Comparison of ENCODE assay signal across 12 cellular contexts in the genomic region with DNA sequence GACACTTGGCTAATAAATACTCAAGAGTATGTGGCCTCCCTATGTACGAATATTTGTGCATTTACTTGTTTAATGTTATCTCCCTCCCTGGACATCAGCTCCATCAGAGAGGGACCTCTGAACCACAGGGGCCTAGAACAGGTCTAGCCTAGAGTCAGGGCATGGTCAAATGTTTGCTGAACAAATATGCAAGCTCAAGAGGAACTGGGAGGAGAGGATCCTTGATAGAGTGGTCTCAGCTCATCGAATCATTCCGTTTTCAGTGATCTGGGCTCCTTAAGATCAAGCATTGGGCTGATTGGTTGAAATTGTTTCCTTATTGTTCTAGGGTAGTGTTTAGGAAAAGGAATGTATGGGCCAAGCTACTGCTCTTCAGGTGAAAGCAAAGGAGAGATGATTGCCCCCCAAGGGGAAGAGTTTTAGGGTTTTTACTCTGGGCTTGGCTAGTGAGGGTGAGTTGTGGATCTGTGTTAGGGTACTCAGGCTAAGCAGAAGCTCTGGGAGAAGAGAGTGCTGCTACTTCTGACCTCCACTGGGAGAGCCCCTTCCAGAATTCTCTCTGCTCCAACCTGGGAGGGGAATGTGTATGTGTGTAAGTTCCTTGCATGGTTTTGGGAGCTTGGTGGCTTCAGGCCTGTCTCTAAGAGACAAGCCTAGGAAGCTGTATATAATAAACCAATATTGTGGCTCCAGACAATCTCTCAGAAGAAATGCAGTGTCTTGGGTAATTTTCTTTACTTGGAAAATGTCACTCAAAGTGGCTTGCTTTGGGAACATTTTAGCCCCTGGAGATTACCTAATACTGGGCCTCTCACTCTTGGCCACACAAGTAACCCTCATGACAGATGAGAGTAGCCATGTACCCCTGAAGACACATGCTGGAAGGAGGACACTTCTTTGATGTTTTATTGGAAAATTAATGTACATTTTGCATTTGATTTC.
DNase-seq lines count a peak whose midpoint lies in the region; ATAC-seq, FAIRE-seq and TF ChIP-seq lines count a peak whose summit lies in the region.
"Had no signal": no experiment of that assay in that cellular context is flagged by ENCODE, and none has a peak within 500 bp of the region (broad histone marks: within the 10 kb centered on the region; RNA-seq: fewer than 3 reads in every experiment).

No MANE protein-coding gene starts in this region.

- SMC1A ChIA-PET in GM12878 (lab: Charles Lee; ENCODE audit: uncharacterized antibody, unreplicated experiment), result interaction anchor here (0.6 to 17.2 kb wide), 21 partner anchors 9 to 561 kb away, joined by 3 to 300 read pairs (median 5); no protein-coding TSS in a partner anchor

- POLR2A ChIA-PET in GM12878 (lab: Charles Lee), result interaction anchor here (0.5 to 6.0 kb wide), 6 partner anchors 9 to 248 kb away, joined by 3 to 56 read pairs (median 4); no protein-coding TSS in a partner anchor

- no peak overlapping the region; the same call in 1 of the 2 replicates for H2AFZ ChIP-seq in GM12878 (ENCODE audit: control insufficient read depth, low read depth, low read length)

- no peaks in the 10 kb centered on the region for H3K27me3 ChIP-seq in GM12878 (replicated peaks in 1 of 2; ENCODE audit: control insufficient read depth in 2 of 2, insufficient read depth in 2 of 2, low read length in 1 of 2)
- H3K27me3 ChIP-seq: adrenal gland, right atrium auricular region had no signal

- CTCF ChIA-PET in GM12878 (lab: Yijun Ruan, JAX), result interaction anchor here (1.0 to 6.7 kb wide), 7 partner anchors 10 to 149 kb away, joined by 4 to 55 read pairs (median 4); no protein-coding TSS in a partner anchor

- no peaks in the 10 kb centered on the region for H4K20me1 ChIP-seq in GM12878 (ENCODE audit: control insufficient read depth, insufficient read depth)

- DNase-seq in GM12878 (ENCODE audit: low read depth, low spot score) (no peak), GM19239 (ENCODE audit: insufficient read length, low spot score) (no peak), ecto neural progenitor cell (ENCODE audit: low spot score) (no peak), NCI-H1694 (lab: John Stamatoyannopoulos, UW) (no peak)
- DNase-seq: adrenal gland, NCI-H2171 had no signal

- H3K4me2 ChIP-seq in GM12878 (ENCODE audit: control insufficient read depth, insufficient read depth), result peak overlapping the region; percentile 60

- 69% methylated on average over 3 of the region's 3 CpGs for WGBS in GM12878 (ENCODE audit: insufficient coverage, insufficient replicate concordance, low lambda C conversion rate, missing lambda C conversion rate)

- in situ Hi-C loops in GM12878 (cut with MboI), result no loop called here

- no peak for TF ChIP-seq EP300 in GM12878 (IDR thresholded peaks at IDR 0.05; ENCODE audit: borderline replicate concordance in 1 of 2, control insufficient read depth in 1 of 2, low read depth in 2 of 2, low read length in 2 of 2)

- FAIRE-seq in GM12878 (lab: Jason Lieb, UNC), result peak; percentile 44
- FAIRE-seq in GM19239 (lab: Jason Lieb, UNC), result no peak
- FAIRE-seq: TTC549 had no signal

- peak overlapping the region; percentile 75 for H3K27ac ChIP-seq in GM12878 (ENCODE audit: control insufficient read depth, insufficient read depth)
- H3K27ac ChIP-seq: adrenal gland, right atrium auricular region had no signal

- TF ChIP-seq RAD21 in GM12878 (IDR thresholded peaks at IDR 0.05; ENCODE audit: insufficient read depth, low read depth, low read length), result no peak

- no peak for TF ChIP-seq POLR2A in GM12878 (IDR thresholded peaks at IDR 0.05; ENCODE audit: low read depth, low read length)

- H3K9ac ChIP-seq in GM12878 (ENCODE audit: control insufficient read depth, insufficient read depth, low read length), result no peak overlapping the region

- BruUV-seq in GM12878 (replicated peaks; lab: Mats Ljungman, UMichigan), result no TSS peak

- no peaks in the 10 kb centered on the region for H3K79me2 ChIP-seq in GM12878 (ENCODE audit: control insufficient read depth, insufficient read depth, low read length)

- peaks cover 30% of the 10 kb centered on the region; the same call in 2 of the 3 replicates for H3K9me3 ChIP-seq in GM12878 (replicated peaks; ENCODE audit: control insufficient read depth, insufficient read depth, low read length)
- H3K9me3 ChIP-seq: adrenal gland had no signal

- intact Hi-C loops in GM12878 (cut with micrococcal nuclease; ENCODE audit: unreplicated experiment), result loop anchor here (1.0 to 10.0 kb wide), 4 partner anchors 11 to 278 kb away; partner anchors contain the start of genes EMX2 and PDZD8

- RAD21 ChIA-PET in GM12878 (lab: Charles Lee; ENCODE audit: unreplicated experiment), result interaction anchor here (0.8 to 7.4 kb wide), 10 partner anchors 12 to 157 kb away, joined by 3 to 138 read pairs (median 4); partner anchors contain the start of gene EMX2

- peak; percentile 19 for ATAC-seq in GM18870 (IDR thresholded peaks at IDR 0.05; ENCODE audit: unreplicated experiment)
- ATAC-seq in GM21529 (IDR thresholded peaks at IDR 0.05; ENCODE audit: unreplicated experiment), result peak; percentile 29
- ATAC-seq in HG03139 (IDR thresholded peaks at IDR 0.05; ENCODE audit: unreplicated experiment), result peak; percentile 15
- ATAC-seq in GM12878, result peak; percentile 30
- ATAC-seq in SK-N-SH treated with all-trans-retinoic acid at 6 μM for 48 hours, result no peak

- H3K4me1 ChIP-seq in GM12878 (ENCODE audit: control insufficient read depth, insufficient read depth, low read length), result peaks cover 42% of the 10 kb centered on the region
- H3K4me1 ChIP-seq: adrenal gland, right atrium auricular region had no signal

- H3K4me3 ChIP-seq in GM12878, result no peak overlapping the region
- H3K4me3 ChIP-seq: adrenal gland, right atrium auricular region had no signal

- no peak for TF ChIP-seq CTCF in GM12878 (IDR thresholded peaks at IDR 0.05 in 2 of 3, conservative IDR thresholded peaks at IDR 0.05 in 1 of 3; ENCODE audit: control insufficient read depth in 2 of 3, extremely low read depth in 1 of 3, insufficient read depth in 1 of 3, low read depth in 3 of 3, low read length in 3 of 3)

- H3K36me3 ChIP-seq in GM12878 (ENCODE audit: control insufficient read depth in 2 of 2, insufficient read depth in 2 of 2, low read length in 1 of 2), result no peaks in the 10 kb centered on the region
- H3K36me3 ChIP-seq: adrenal gland, right atrium auricular region had no signal

TF ChIP-seq in GM12878, 131 proteins besides CTCF, POLR2A, EP300 and RAD21 (continues in another document):
- TF ChIP-seq E2F8 (IDR thresholded peaks at IDR 0.05; ENCODE audit: low read depth, partially characterized antibody), result no peak
- TF ChIP-seq YY1 (IDR thresholded peaks at IDR 0.05; ENCODE audit: low read depth, low read length), result 0 out of 2 replicates have a peak, but pooled peaks have one; percentile 4
- peak; percentile 81 for TF ChIP-seq SMAD1 (IDR thresholded peaks at IDR 0.05; ENCODE audit: low read depth, partially characterized antibody)
- peak; percentile 96 for TF ChIP-seq MEF2B (IDR thresholded peaks at IDR 0.05; ENCODE audit: partially characterized antibody, poor library complexity, severe bottlenecking)

TF ChIP-seq in SK-N-SH treated with all-trans-retinoic acid at 6 μM for 48 hours, 23 proteins besides CTCF, POLR2A, EP300 and RAD21 (continues in another document):
- TF ChIP-seq, protein P1, sequence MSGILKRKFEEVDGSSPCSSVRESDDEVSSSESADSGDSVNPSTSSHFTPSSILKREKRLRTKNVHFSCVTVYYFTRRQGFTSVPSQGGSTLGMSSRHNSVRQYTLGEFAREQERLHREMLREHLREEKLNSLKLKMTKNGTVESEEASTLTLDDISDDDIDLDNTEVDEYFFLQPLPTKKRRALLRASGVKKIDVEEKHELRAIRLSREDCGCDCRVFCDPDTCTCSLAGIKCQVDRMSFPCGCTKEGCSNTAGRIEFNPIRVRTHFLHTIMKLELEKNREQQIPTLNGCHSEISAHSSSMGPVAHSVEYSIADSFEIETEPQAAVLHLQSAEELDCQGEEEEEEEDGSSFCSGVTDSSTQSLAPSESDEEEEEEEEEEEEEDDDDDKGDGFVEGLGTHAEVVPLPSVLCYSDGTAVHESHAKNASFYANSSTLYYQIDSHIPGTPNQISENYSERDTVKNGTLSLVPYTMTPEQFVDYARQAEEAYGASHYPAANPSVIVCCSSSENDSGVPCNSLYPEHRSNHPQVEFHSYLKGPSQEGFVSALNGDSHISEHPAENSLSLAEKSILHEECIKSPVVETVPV (CRISPR knock-in tag; IDR thresholded peaks at IDR 0.05), result no peak
- no peak for TF ChIP-seq TCF4 (CRISPR knock-in tag; IDR thresholded peaks at IDR 0.05; ENCODE audit: borderline replicate concordance)
- no peak for TF ChIP-seq TOX (CRISPR knock-in tag; IDR thresholded peaks at IDR 0.05; ENCODE audit: borderline replicate concordance)
- no peak for TF ChIP-seq BACH2 (CRISPR knock-in tag; IDR thresholded peaks at IDR 0.05; ENCODE audit: borderline replicate concordance)
- TF ChIP-seq TSHZ2 (CRISPR knock-in tag; IDR thresholded peaks at IDR 0.05), result no peak
- TF ChIP-seq ISL1 (CRISPR knock-in tag; IDR thresholded peaks at IDR 0.05), result no peak
- no peak for TF ChIP-seq ZFP30 (CRISPR knock-in tag; IDR thresholded peaks at IDR 0.05)
- TF ChIP-seq ZNF565 (CRISPR knock-in tag; conservative IDR thresholded peaks at IDR 0.05; ENCODE audit: low read depth), result no peak
- TF ChIP-seq CSDC2 (CRISPR knock-in tag; IDR thresholded peaks at IDR 0.05), result no peak
